1 cellular context compared by ENCODE assay signal in genomic region chr11:48162197-48162886, GRCh38.
TF ChIP-seq lines count a peak whose summit lies in the region.

No MANE protein-coding gene starts in this region.

TF ChIP-seq in HEK293, 187 proteins besides CTCF, POLR2A, EP300 and RAD21 (continued from another document):
- TF ChIP-seq ZNF398 (tag by site-specific recombination; IDR thresholded peaks at IDR 0.05): peak; percentile 56; the same call in 1 of the 2 replicates
